1 cellular context compared by ENCODE assay signal in genomic region chr16:10949424-10949970, GRCh38.
A peak's percentile ranks its signal among the peaks of the same experiment; 100 is the strongest.
TF ChIP-seq lines count a peak whose summit lies in the region.

No MANE protein-coding gene starts in this region.

TF ChIP-seq in GM12878, 131 proteins besides CTCF, POLR2A, EP300 and RAD21 (continued from another document):
- TF ChIP-seq TCF3 (IDR thresholded peaks at IDR 0.05; ENCODE audit: borderline replicate concordance, insufficient read depth, low read depth, low read length) (0 out of 2 replicates have a peak, but pooled peaks have one; percentile 61), KAT2A (conservative IDR thresholded peaks at IDR 0.05; ENCODE audit: control insufficient read depth, low read depth, low read length) (no peak), HSF1 (IDR thresholded peaks at IDR 0.05; ENCODE audit: low read depth, low read length) (no peak), RELA (IDR thresholded peaks at IDR 0.05; ENCODE audit: borderline replicate concordance, partially characterized antibody) (no peak), MLLT1 (IDR thresholded peaks at IDR 0.05) (peak; percentile 56; the same call in 1 of the 2 replicates), NBN (IDR thresholded peaks at IDR 0.05) (peak; percentile 84), SIN3A (IDR thresholded peaks at IDR 0.05; ENCODE audit: low read depth, low read length) (peak; percentile 89; the same call in 1 of the 2 replicates), JUND (IDR thresholded peaks at IDR 0.05; ENCODE audit: low read depth, low read length) (0 out of 2 replicates have a peak, but pooled peaks have one; percentile 14), HDGF (IDR thresholded peaks at IDR 0.05) (peak; percentile 72; the same call in 1 of the 2 replicates)
